Comparison of ENCODE assay signal across 11 cellular contexts in the genomic region with DNA sequence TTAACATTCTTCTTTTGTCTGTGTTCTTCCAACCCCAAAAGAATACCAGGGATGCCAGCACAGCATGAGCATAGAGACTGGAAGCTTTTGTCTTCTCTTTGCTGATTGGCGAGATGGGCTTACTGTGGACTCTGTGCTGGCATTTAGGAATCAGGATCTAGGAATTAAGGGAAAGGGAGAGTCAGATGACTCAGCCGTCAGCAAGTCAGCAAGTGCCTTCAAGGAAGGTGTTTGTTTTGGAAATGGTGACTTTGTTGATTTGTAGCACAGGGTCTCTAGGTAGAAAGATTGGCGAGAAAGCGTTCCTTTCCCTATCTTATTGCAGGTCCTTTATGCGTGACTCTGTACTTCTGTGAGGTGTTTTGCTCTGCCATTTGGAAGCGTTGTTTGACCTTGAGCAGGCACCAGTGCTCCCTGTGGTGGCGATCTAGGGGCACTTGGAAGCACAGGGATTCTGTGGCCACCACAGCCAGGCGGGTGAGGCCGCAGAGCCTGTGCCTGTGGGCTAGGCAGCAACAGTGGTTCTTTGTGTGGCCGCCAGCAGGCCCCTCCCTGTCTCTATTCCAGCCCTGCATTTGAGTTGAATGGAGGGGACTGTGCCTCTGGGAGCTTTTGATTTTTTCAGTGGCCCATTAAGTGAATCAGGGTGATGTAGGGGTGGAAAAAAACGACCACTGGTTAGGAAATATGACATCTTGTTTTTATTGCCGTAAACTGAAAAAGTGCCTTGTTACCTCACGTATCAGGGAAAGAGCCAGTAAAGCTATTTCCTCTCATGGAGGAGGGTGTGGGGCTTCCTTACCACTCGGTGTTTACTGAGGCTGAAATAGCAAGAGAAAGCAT. TPM values are rescaled to one million over a fixed set of nuclear protein-coding genes. Genes with fewer than 3 reads are reported as not detected.
DNase-seq lines count a peak whose midpoint lies in the region; ATAC-seq and TF ChIP-seq lines count a peak whose summit lies in the region.
"Had no signal": no experiment of that assay in that cellular context is flagged by ENCODE, and none has a peak within 500 bp of the region (broad histone marks: within the 10 kb centered on the region; RNA-seq: fewer than 3 reads in every experiment).

No MANE protein-coding gene starts in this region.

- peak overlapping the region; percentile 44 to 71 (median 70) for H3K27ac Mint-ChIP-seq in nephron

- peak; percentile 51 for DNase-seq in AG08396 (ENCODE audit: low spot score)
- DNase-seq in SJSA1 (ENCODE audit: low read depth in 1 of 2, low spot score in 2 of 2) = peak; percentile 70 to 80
- peak; percentile 90 for DNase-seq in foreskin melanocyte
- DNase-seq in activated effector memory CD4-positive, alpha-beta T cell treated with Interleukin-2 at 50 U/mL for 16 hours = no peak
- DNase-seq: effector memory CD4-positive, alpha-beta T cell; stimulated activated CD4-positive, alpha-beta T cell treated with anti-CD3 and anti-CD28 coated beads, Interleukin-4, amount 100 ng/mL, for 4 hours; T1000 had no signal

- H3K4me3 ChIP-seq in SJSA1 = no peak overlapping the region

- peaks cover 56% of the 10 kb centered on the region for H3K36me3 Mint-ChIP-seq in nephron (ENCODE audit: low read depth)

- no peak for TF ChIP-seq CTCF in nephron (IDR thresholded peaks at IDR 0.05; ENCODE audit: unreplicated experiment in 3 of 3)

- H3K9me3 Mint-ChIP-seq in nephron = no peaks in the 10 kb centered on the region

- H3K36me3 ChIP-seq in SJSA1 = peaks cover 88% of the 10 kb centered on the region

- ATAC-seq in GM18909 (IDR thresholded peaks at IDR 0.05; ENCODE audit: poor library complexity, unreplicated experiment) (no peak), GM18519 (IDR thresholded peaks at IDR 0.05; ENCODE audit: low FRiP score, unreplicated experiment) (no peak), GM19023 (IDR thresholded peaks at IDR 0.05; ENCODE audit: unreplicated experiment) (no peak)

- peaks cover 39% of the 10 kb centered on the region for H3K4me1 Mint-ChIP-seq in nephron

- no peak overlapping the region for H3K4me3 Mint-ChIP-seq in nephron

- H3K27me3 Mint-ChIP-seq in nephron (ENCODE audit: low read depth) = no peaks in the 10 kb centered on the region

- H3K27me3 ChIP-seq in SJSA1 (replicated peaks) = no peaks in the 10 kb centered on the region

- no peaks in the 10 kb centered on the region for H3K9me3 ChIP-seq in SJSA1 (replicated peaks)

- peaks cover 58% of the 10 kb centered on the region for H3K4me1 ChIP-seq in SJSA1 (replicated peaks)

- H3K27ac ChIP-seq in SJSA1 = peak overlapping the region; percentile 61

RNA-seq across cellular contexts. Expression of gene FAN1, which starts 19.0 kb away (rescaled TPM):
- 10.1 and 10.9 TPM in 2 replicates for total RNA-seq in SJSA1 (2014; rRNA removed; shearing (Covaris generic))
